ENCODE assay signal across 11 cellular contexts in the genomic region with DNA sequence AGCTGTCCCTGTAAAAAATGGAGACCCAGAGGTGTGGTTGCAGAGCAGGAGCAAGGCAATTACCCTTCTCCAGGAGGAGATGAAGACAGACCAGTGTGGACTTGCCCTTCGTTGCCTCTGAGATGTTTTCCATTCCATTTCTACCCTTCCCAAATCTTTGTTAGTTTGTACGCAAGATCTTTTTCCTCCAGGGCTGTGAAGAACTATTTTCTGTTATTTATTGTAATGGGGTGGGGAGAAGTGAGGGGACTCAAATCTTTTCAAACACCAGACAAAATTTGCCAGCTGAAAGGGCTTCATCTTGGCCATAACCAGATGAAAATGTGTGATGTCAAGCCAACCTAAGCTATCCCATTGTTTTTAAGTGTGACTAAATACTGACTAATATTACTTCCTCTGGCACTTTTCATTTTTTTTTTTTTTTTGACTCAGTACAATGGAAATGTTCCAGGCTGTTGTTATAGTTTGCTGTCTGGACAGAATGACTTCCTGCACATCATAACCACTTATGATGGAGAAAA.
A peak's percentile ranks its signal among the peaks of the same experiment; 100 is the strongest.
DNase-seq lines count a peak whose midpoint lies in the region; ATAC-seq and TF ChIP-seq lines count a peak whose summit lies in the region.
"Had no signal": no experiment of that assay in that cellular context is flagged by ENCODE, and none has a peak within 500 bp of the region (broad histone marks: within the 10 kb centered on the region; RNA-seq: fewer than 3 reads in every experiment).

No MANE protein-coding gene starts in this region.

- peak overlapping the region; percentile 65 to 81 for H3K27ac ChIP-seq in lung (ENCODE audit: low read depth in 1 of 2, low read length in 1 of 2)
- H3K27ac ChIP-seq: BLaER1 had no signal

- H3K36me3 Mint-ChIP-seq in stimulated activated naive CD8-positive, alpha-beta T cell treated with anti-CD3 and anti-CD28 coated beads, Interleukin-15, Interleukin-2, amounts not matched to agents 100 ng/mL and 50 ng/mL, for 24 hours (ENCODE audit: low read depth) = no peaks in the 10 kb centered on the region
- H3K36me3 Mint-ChIP-seq in dendritic cell treated with granulocyte-macrophage colony-stimulating factor and Interleukin-4, amounts not matched to agents 40 ng/mL and 50 ng/mL, for 4 days (ENCODE audit: low read depth) = peaks cover 10% of the 10 kb centered on the region

- H3K4me3 Mint-ChIP-seq in stimulated activated naive CD8-positive, alpha-beta T cell treated with anti-CD3 and anti-CD28 coated beads, Interleukin-15, Interleukin-2, amounts not matched to agents 100 ng/mL and 50 ng/mL, for 24 hours = no peak overlapping the region
- H3K4me3 Mint-ChIP-seq in stimulated activated naive CD8-positive, alpha-beta T cell treated with anti-CD3 and anti-CD28 coated beads, Interleukin-15, amount 100 ng/mL, for 72 hours = no peak overlapping the region
- H3K4me3 Mint-ChIP-seq in dendritic cell treated with granulocyte-macrophage colony-stimulating factor and Interleukin-4, amounts not matched to agents 40 ng/mL and 50 ng/mL, for 4 days = no peak overlapping the region

- no peak for TF ChIP-seq CTCF in lung (IDR thresholded peaks at IDR 0.05; ENCODE audit: control extremely low read depth, extremely low read depth)

- no peaks in the 10 kb centered on the region for H3K9me3 ChIP-seq in lung (ENCODE audit: control insufficient read depth in 2 of 2, insufficient read depth in 1 of 2, low read length in 1 of 2)
- H3K9me3 ChIP-seq: BLaER1 had no signal

- WGBS in lung, 2 donors = 60 to 69% methylated on average over 2 of the region's 2 CpGs

- no peaks in the 10 kb centered on the region for H3K27me3 Mint-ChIP-seq in stimulated activated naive CD8-positive, alpha-beta T cell treated with anti-CD3 and anti-CD28 coated beads, Interleukin-15, Interleukin-2, amounts not matched to agents 100 ng/mL and 50 ng/mL, for 24 hours
- H3K27me3 Mint-ChIP-seq in stimulated activated naive CD8-positive, alpha-beta T cell treated with anti-CD3 and anti-CD28 coated beads, Interleukin-15, amount 100 ng/mL, for 72 hours = no peaks in the 10 kb centered on the region
- H3K27me3 Mint-ChIP-seq in dendritic cell treated with granulocyte-macrophage colony-stimulating factor and Interleukin-4, amounts not matched to agents 40 ng/mL and 50 ng/mL, for 4 days = no peaks in the 10 kb centered on the region

- H3K27ac Mint-ChIP-seq in stimulated activated naive CD8-positive, alpha-beta T cell treated with anti-CD3 and anti-CD28 coated beads, Interleukin-15, Interleukin-2, amounts not matched to agents 100 ng/mL and 50 ng/mL, for 24 hours = peak overlapping the region; percentile 49
- no peak overlapping the region for H3K27ac Mint-ChIP-seq in stimulated activated naive CD8-positive, alpha-beta T cell treated with anti-CD3 and anti-CD28 coated beads, Interleukin-15, amount 100 ng/mL, for 72 hours
- H3K27ac Mint-ChIP-seq in dendritic cell treated with granulocyte-macrophage colony-stimulating factor and Interleukin-4, amounts not matched to agents 40 ng/mL and 50 ng/mL, for 4 days = peak overlapping the region; percentile 35

- no peaks in the 10 kb centered on the region for H3K27me3 ChIP-seq in lung (ENCODE audit: control insufficient read depth, insufficient read depth)
- H3K27me3 ChIP-seq: BLaER1 had no signal

- H3K9me3 Mint-ChIP-seq in stimulated activated naive CD8-positive, alpha-beta T cell treated with anti-CD3 and anti-CD28 coated beads, Interleukin-15, Interleukin-2, amounts not matched to agents 100 ng/mL and 50 ng/mL, for 24 hours = no peaks in the 10 kb centered on the region
- peaks cover 0 to 6% of the 10 kb centered on the region in 2 donors for H3K9me3 Mint-ChIP-seq in stimulated activated naive CD8-positive, alpha-beta T cell treated with anti-CD3 and anti-CD28 coated beads, Interleukin-15, amount 100 ng/mL, for 72 hours
- H3K9me3 Mint-ChIP-seq in dendritic cell treated with granulocyte-macrophage colony-stimulating factor and Interleukin-4, amounts not matched to agents 40 ng/mL and 50 ng/mL, for 4 days = no peaks in the 10 kb centered on the region

- DNase-seq in stimulated activated naive CD8-positive, alpha-beta T cell treated with anti-CD3 and anti-CD28 coated beads, Interleukin-15, amount 100 ng/mL, for 72 hours = no peak
- DNase-seq in lung (ENCODE audit: low spot score) (no peak), cortex of kidney (lab: John Stamatoyannopoulos, UW) (no peak), NCI-H2107 treated with DMSO at 0.1 percent for 48 hours (lab: John Stamatoyannopoulos, UW; ENCODE audit: unreplicated experiment) (no peak), NCI-H2029 treated with DMSO at 0.1 percent for 48 hours (lab: John Stamatoyannopoulos, UW) (no peak)
- DNase-seq in activated CD8-positive, alpha-beta memory T cell treated with anti-CD3 and anti-CD28 coated beads for 24 hours = no peak
- DNase-seq: NCI-H1436, T-helper 2 cell had no signal

- peaks cover 15% of the 10 kb centered on the region for H3K4me1 Mint-ChIP-seq in stimulated activated naive CD8-positive, alpha-beta T cell treated with anti-CD3 and anti-CD28 coated beads, Interleukin-15, Interleukin-2, amounts not matched to agents 100 ng/mL and 50 ng/mL, for 24 hours (ENCODE audit: low read depth)
- H3K4me1 Mint-ChIP-seq in stimulated activated naive CD8-positive, alpha-beta T cell treated with anti-CD3 and anti-CD28 coated beads, Interleukin-15, amount 100 ng/mL, for 72 hours = no peaks in the 10 kb centered on the region
- H3K4me1 Mint-ChIP-seq in dendritic cell treated with granulocyte-macrophage colony-stimulating factor and Interleukin-4, amounts not matched to agents 40 ng/mL and 50 ng/mL, for 4 days (ENCODE audit: low read depth) = peaks cover 49% of the 10 kb centered on the region

- ATAC-seq in stimulated activated naive CD8-positive, alpha-beta T cell treated with anti-CD3 and anti-CD28 coated beads, Interleukin-15, amount 100 ng/mL, for 72 hours = no peak
- ATAC-seq in lung (ENCODE audit: insufficient read depth, low FRiP score) = peak; percentile 63

- intact Hi-C loops in dendritic cell treated with granulocyte-macrophage colony-stimulating factor and Interleukin-4, amounts not matched to agents 40 ng/mL and 50 ng/mL, for 4 days (cut with micrococcal nuclease) = loop anchor here (2.0 to 10.0 kb wide), 3 partner anchors 14 to 66 kb away; no protein-coding TSS in a partner anchor

- H3K4me1 ChIP-seq in lung (ENCODE audit: control insufficient read depth in 2 of 2, insufficient read depth in 2 of 2, low read length in 2 of 2) = peaks cover 1 to 10% of the 10 kb centered on the region in 2 donors
- H3K4me1 ChIP-seq: BLaER1 had no signal

- H3K4me3 ChIP-seq in lung = no peak overlapping the region
- H3K4me3 ChIP-seq: BLaER1 had no signal

- H3K36me3 ChIP-seq in lung (ENCODE audit: control insufficient read depth in 2 of 2, insufficient read depth in 2 of 2, low read length in 2 of 2) = no peaks in the 10 kb centered on the region
- H3K36me3 ChIP-seq: BLaER1 had no signal

Comparison
In these comparisons a context has a peak if more than half of its experiments do, and no peak if none do; other contexts are left out.
1. H3K27ac Mint-ChIP-seq: peak in stimulated activated naive CD8-positive, alpha-beta T cell treated with anti-CD3 and anti-CD28 coated beads, Interleukin-15, Interleukin-2, amounts not matched to agents 100 ng/mL and 50 ng/mL, for 24 hours (single experiment) and dendritic cell treated with granulocyte-macrophage colony-stimulating factor and Interleukin-4, amounts not matched to agents 40 ng/mL and 50 ng/mL, for 4 days (single experiment); none in stimulated activated naive CD8-positive, alpha-beta T cell treated with anti-CD3 and anti-CD28 coated beads, Interleukin-15, amount 100 ng/mL, for 72 hours (0 of 2).